Comparison of ENCODE assay signal across 8 cellular contexts in the genomic region with DNA sequence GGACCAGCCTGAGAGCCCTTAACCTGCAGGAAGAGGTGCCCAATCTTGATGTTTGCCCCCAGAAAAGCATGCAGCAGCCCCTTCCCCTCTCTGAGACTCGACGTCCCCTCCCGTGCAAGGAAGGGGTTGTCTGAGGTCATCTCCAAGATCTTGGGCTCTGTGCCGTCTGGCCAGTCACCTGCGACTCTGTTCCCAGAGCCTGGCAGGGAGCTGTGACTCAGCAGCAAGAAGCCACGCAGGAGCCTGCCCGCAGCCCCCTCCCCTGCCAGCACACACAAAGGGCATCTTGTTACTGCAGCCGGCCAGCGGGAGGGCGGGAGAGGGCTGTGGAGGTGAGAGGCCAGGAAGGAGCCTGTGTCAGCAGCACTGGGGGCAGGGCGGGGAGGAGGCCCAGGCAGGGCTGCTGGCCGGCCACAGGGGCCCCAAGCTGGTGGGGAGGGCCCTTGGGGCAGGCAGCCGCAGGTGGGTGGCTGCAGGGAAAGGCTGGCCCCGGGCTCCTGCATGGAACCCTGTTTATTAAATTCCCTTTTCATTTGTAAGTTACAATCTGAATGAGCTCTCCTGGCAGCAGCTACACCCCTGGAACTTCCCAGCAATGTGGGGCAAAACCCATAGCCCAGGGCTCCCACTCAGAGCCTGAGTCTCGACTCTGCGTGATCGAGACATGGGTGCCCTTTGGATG.
DNase-seq lines count a peak whose midpoint lies in the region; ATAC-seq and TF ChIP-seq lines count a peak whose summit lies in the region.

No MANE protein-coding gene starts in this region.

- H3K4me1 ChIP-seq in cardiac muscle cell (ENCODE audit: low read depth), result peaks cover 18% of the 10 kb centered on the region

- H3K36me3 ChIP-seq in cardiac muscle cell, result no peaks in the 10 kb centered on the region

- H3K4me3 ChIP-seq in cardiac muscle cell, result no peak overlapping the region
- H3K4me3 ChIP-seq in astrocyte of the cerebellum (ENCODE audit: low read depth, low read length), result no peak overlapping the region

- DNase-seq in cardiac muscle cell (ENCODE audit: low read depth in 1 of 2, low spot score in 1 of 2) (peak; percentile 43 to 70), cardiac septum (ENCODE audit: low spot score) (no peak), astrocyte of the cerebellum (ENCODE audit: low read depth) (peak; percentile 48), kidney glomerular epithelial cell (lab: John Stamatoyannopoulos, UW) (peak; percentile 70)

- intact Hi-C loops in cardiac septum (cut with DNase I), result no loop called here

- H3K9me3 ChIP-seq in cardiac muscle cell (ENCODE audit: low read depth), result no peaks in the 10 kb centered on the region

- no peaks in the 10 kb centered on the region for H3K27me3 ChIP-seq in cardiac muscle cell

- no peak overlapping the region for H3K27ac ChIP-seq in cardiac muscle cell

- ATAC-seq in HG02678 (IDR thresholded peaks at IDR 0.05; ENCODE audit: unreplicated experiment), result no peak
- ATAC-seq in GM18520 (IDR thresholded peaks at IDR 0.05; ENCODE audit: unreplicated experiment), result no peak
- ATAC-seq in GM19351 (IDR thresholded peaks at IDR 0.05; ENCODE audit: unreplicated experiment), result no peak
- ATAC-seq in GM21825 (IDR thresholded peaks at IDR 0.05; ENCODE audit: unreplicated experiment), result no peak

- in situ Hi-C loops in astrocyte of the cerebellum (cut with HindIII; ENCODE audit: low sequenced_read_pairs), result no loop called here

- no peak for TF ChIP-seq CTCF in cardiac muscle cell (IDR thresholded peaks at IDR 0.05; ENCODE audit: low read depth, low read length)
- TF ChIP-seq CTCF in astrocyte of the cerebellum (IDR thresholded peaks at IDR 0.05; ENCODE audit: low read depth, low read length, missing control alignments), result no peak
